8 cellular contexts compared by ENCODE assay signal in genomic region chr13:24502567-24503375, GRCh38. TPM values are rescaled to one million over a fixed set of nuclear protein-coding genes. Genes with fewer than 3 reads are reported as not detected.
DNase-seq lines count a peak whose midpoint lies in the region; ATAC-seq, FAIRE-seq and TF ChIP-seq lines count a peak whose summit lies in the region.

No MANE protein-coding gene starts in this region.

- in situ Hi-C loops in GM13977 (cut with MboI; ENCODE audit: low pct_unique_long_range_greater_than_20kb, low sequenced_read_pairs, unreplicated experiment) = no loop called here

- no peaks in the 10 kb centered on the region for H3K27me3 Mint-ChIP-seq in WTC11 (ENCODE audit: low read depth)

- POLR2A ChIA-PET in WTC11 (lab: Charles Lee) = no interaction called here

- ATAC-seq in WTC11 = peak; percentile 51; the same call in 1 of the 2 replicates
- ATAC-seq in Right ventricle myocardium superior (ENCODE audit: poor library complexity) = peak; percentile 87

- DNase-seq in H54 (ENCODE audit: insufficient read length, low spot score) = peak; percentile 38
- no peak for DNase-seq in WTC11 (ENCODE audit: low spot score)
- peak; percentile 51 for DNase-seq in Right ventricle myocardium superior
- DNase-seq in retinal pigment epithelial cell (ENCODE audit: low read depth) = peak; percentile 38
- DNase-seq in NOMO-1 (lab: John Stamatoyannopoulos, UW; ENCODE audit: unreplicated experiment in 2 of 2) = no peak
- DNase-seq in esophagus muscularis mucosa (ENCODE audit: extremely low spot score) = no peak
- no peak for DNase-seq in NCI-H524 treated with DMSO at 0.1 percent for 48 hours (lab: John Stamatoyannopoulos, UW)
- DNase-seq in GM13977 (ENCODE audit: low spot score) = no peak

- H3K9me3 Mint-ChIP-seq in WTC11 = no peaks in the 10 kb centered on the region

- H3K4me3 Mint-ChIP-seq in WTC11 = no peak overlapping the region

- CTCF ChIA-PET in WTC11 (lab: Charles Lee) = no interaction called here

- peaks cover 3 to 33% (median 13%) of the 10 kb centered on the region in 4 donors for H3K36me3 ChIP-seq in esophagus muscularis mucosa

- no peak for FAIRE-seq in H54 (lab: Jason Lieb, UNC)

- TF ChIP-seq CTCF in WTC11 (IDR thresholded peaks at IDR 0.05) (no peak), retinal pigment epithelial cell (conservative IDR thresholded peaks at IDR 0.05; ENCODE audit: low read depth, low read length) (no peak), esophagus muscularis mucosa (IDR thresholded peaks at IDR 0.05) (no peak), GM13977 (IDR thresholded peaks at IDR 0.05; ENCODE audit: extremely low read depth, insufficient read depth, missing control alignments) (no peak)

- H3K36me3 Mint-ChIP-seq in WTC11 = peaks cover 3% of the 10 kb centered on the region; the same call in 1 of the 2 replicates

- H3K4me3 ChIP-seq in retinal pigment epithelial cell (ENCODE audit: low read length) (no peak overlapping the region), esophagus muscularis mucosa (no peak overlapping the region)

- intact Hi-C loops in Right ventricle myocardium superior (cut with DNase I) = no loop called here
- intact Hi-C loops in esophagus muscularis mucosa (cut with DNase I) = no loop called here

- TF ChIP-seq EP300 in esophagus muscularis mucosa (IDR thresholded peaks at IDR 0.05) = no peak

- peaks cover 8% of the 10 kb centered on the region for H3K4me1 Mint-ChIP-seq in WTC11

- no peaks in the 10 kb centered on the region for H3K27me3 ChIP-seq in esophagus muscularis mucosa

- H3K27ac Mint-ChIP-seq in WTC11 = peak overlapping the region; percentile 55

- peaks cover 11 to 19% (median 16%) of the 10 kb centered on the region in 4 donors for H3K4me1 ChIP-seq in esophagus muscularis mucosa

- peak overlapping the region in 2 of 4 donors; percentile 2 to 5 for H3K27ac ChIP-seq in esophagus muscularis mucosa (replicated peaks in 1 of 4)

- 60% methylated on average over 7 of the region's 7 CpGs for WGBS in esophagus muscularis mucosa

- TF ChIP-seq POLR2A in H54 (IDR thresholded peaks at IDR 0.05; ENCODE audit: low read depth, low read length) (no peak), esophagus muscularis mucosa (IDR thresholded peaks at IDR 0.05; ENCODE audit: low read depth) (no peak)

- H3K9me3 ChIP-seq in esophagus muscularis mucosa = no peaks in the 10 kb centered on the region

TF ChIP-seq in WTC11, 78 proteins besides CTCF, POLR2A, EP300 and RAD21 (continues in another document):
- no peak for TF ChIP-seq ATF6 (CRISPR knock-in tag; IDR thresholded peaks at IDR 0.05)
- no peak for TF ChIP-seq OVOL2 (CRISPR knock-in tag; IDR thresholded peaks at IDR 0.05; ENCODE audit: borderline replicate concordance)
- TF ChIP-seq CBFB (CRISPR knock-in tag; IDR thresholded peaks at IDR 0.05; ENCODE audit: low read depth) = no peak
- TF ChIP-seq PRDM15 (CRISPR knock-in tag; IDR thresholded peaks at IDR 0.05) = no peak
- TF ChIP-seq USF1 (CRISPR knock-in tag; IDR thresholded peaks at IDR 0.05) = no peak
- no peak for TF ChIP-seq ZNF512 (CRISPR knock-in tag; IDR thresholded peaks at IDR 0.05; ENCODE audit: borderline replicate concordance)
- TF ChIP-seq ZBTB21 (CRISPR knock-in tag; IDR thresholded peaks at IDR 0.05; ENCODE audit: borderline replicate concordance) = no peak
- TF ChIP-seq CDX4 (CRISPR knock-in tag; IDR thresholded peaks at IDR 0.05; ENCODE audit: borderline replicate concordance) = no peak
- no peak for TF ChIP-seq IRF1 (CRISPR knock-in tag; IDR thresholded peaks at IDR 0.05)

RNA-seq across cellular contexts. Expression of gene PARP4, which starts 9.8 kb away (rescaled TPM):
- total RNA-seq in WTC11 (2021) (30.0 to 32.0 TPM (median 30.7 TPM) in 3 replicates), Right ventricle myocardium superior (24.7 TPM), esophagus muscularis mucosa (10 to 100 TPM; 38.3 to 47.4 (median 40.6) TPM)

Comparison
In these comparisons a context has a peak if more than half of its experiments do, and no peak if none do; other contexts are left out.
1. DNase-seq: peak in H54 (single experiment), Right ventricle myocardium superior (single experiment) and retinal pigment epithelial cell (single experiment); none in WTC11 (single experiment), NOMO-1 (0 of 2), esophagus muscularis mucosa (single experiment), NCI-H524 treated with DMSO at 0.1 percent for 48 hours (single experiment) and GM13977 (single experiment).